Comparison of ENCODE assay signal across 8 cellular contexts in genomic region chr4:184355111-184355604, GRCh38.
DNase-seq lines count a peak whose midpoint lies in the region; ATAC-seq and TF ChIP-seq lines count a peak whose summit lies in the region.

No MANE protein-coding gene starts in this region.

- intact Hi-C loops in left cardiac atrium (cut with DNase I), result no loop called here

- peak; percentile 6 for DNase-seq in stimulated activated CD4-positive, alpha-beta T cell treated with anti-CD3 and anti-CD28 coated beads, Interleukin-4, amount 100 ng/mL, for 24 hours
- DNase-seq in stimulated activated CD4-positive, alpha-beta T cell treated with anti-CD3 and anti-CD28 coated beads, Interleukin-15, amount 100 ng/mL, for 24 hours, result no peak
- DNase-seq in Karpas-422 (no peak), left cardiac atrium (no peak), chondrocyte (ENCODE audit: low spot score) (no peak)
- DNase-seq in activated naive CD8-positive, alpha-beta T cell treated with anti-CD3 and anti-CD28 coated beads, Interleukin-2, amount 10 ng/mL, durations not matched to agents 7 days and 5 days, result peak; percentile 44

- H2AFZ ChIP-seq in Karpas-422 (ENCODE audit: low read length), result no peak overlapping the region

- no peaks in the 10 kb centered on the region for H3K27me3 ChIP-seq in Karpas-422 (ENCODE audit: low read length)
- no peaks in the 10 kb centered on the region for H3K27me3 ChIP-seq in skeletal muscle tissue (ENCODE audit: control insufficient read depth in 3 of 3, insufficient read depth in 3 of 3, low read length in 3 of 3)

- H3K9me3 Mint-ChIP-seq in activated naive CD8-positive, alpha-beta T cell treated with anti-CD3 and anti-CD28 coated beads, Interleukin-2, amount 10 ng/mL, durations not matched to agents 7 days and 5 days, result no peaks in the 10 kb centered on the region
- peaks cover 10% of the 10 kb centered on the region for H3K9me3 Mint-ChIP-seq in chondrocyte (ENCODE audit: low read depth)

- peaks cover 24% of the 10 kb centered on the region for H3K4me1 Mint-ChIP-seq in activated naive CD8-positive, alpha-beta T cell treated with anti-CD3 and anti-CD28 coated beads, Interleukin-2, amount 10 ng/mL, durations not matched to agents 7 days and 5 days
- H3K4me1 Mint-ChIP-seq in chondrocyte (ENCODE audit: low read depth), result peaks cover 21% of the 10 kb centered on the region

- H3K4me3 ChIP-seq in Karpas-422 (ENCODE audit: low read length), result no peak overlapping the region
- no peak overlapping the region for H3K4me3 ChIP-seq in skeletal muscle tissue (ENCODE audit: low read length in 3 of 3)

- H3K4me1 ChIP-seq in Karpas-422 (ENCODE audit: low read length) (peaks cover 16% of the 10 kb centered on the region), skeletal muscle tissue (ENCODE audit: control insufficient read depth in 3 of 3, insufficient read depth in 3 of 3, low read length in 3 of 3) (peaks cover 9 to 20% (median 12%) of the 10 kb centered on the region in 3 donors)

- peak overlapping the region; percentile 21 for H3K4me3 Mint-ChIP-seq in activated naive CD8-positive, alpha-beta T cell treated with anti-CD3 and anti-CD28 coated beads, Interleukin-2, amount 10 ng/mL, durations not matched to agents 7 days and 5 days
- no peak overlapping the region for H3K4me3 Mint-ChIP-seq in chondrocyte (ENCODE audit: unreplicated experiment)

- POLR2A ChIA-PET in activated naive CD8-positive, alpha-beta T cell treated with anti-CD3 and anti-CD28 coated beads, Interleukin-2, amount 10 ng/mL, durations not matched to agents 7 days and 5 days (lab: Charles Lee), result interaction anchor here (0.7 to 1.2 kb wide), 5 partner anchors 10 to 182 kb away, joined by 3 to 6 read pairs (median 3); no protein-coding TSS in a partner anchor

- no peak overlapping the region for H3K4me2 ChIP-seq in Karpas-422 (ENCODE audit: low read depth, low read length, poor library complexity, severe bottlenecking)

- 0 out of 2 replicates have a peak overlapping the region, but pooled peaks have one; percentile 22 for H3K27ac ChIP-seq in Karpas-422 (ENCODE audit: low read length)
- H3K27ac ChIP-seq in skeletal muscle tissue (ENCODE audit: low read depth, low read length), result peak overlapping the region; percentile 61

- peak; percentile 79 for ATAC-seq in activated naive CD8-positive, alpha-beta T cell treated with anti-CD3 and anti-CD28 coated beads, Interleukin-2, amount 10 ng/mL, durations not matched to agents 7 days and 5 days (ENCODE audit: low read depth)
- peak; percentile 81 to 89 for ATAC-seq in left cardiac atrium
- no peak for ATAC-seq in HG02973 (IDR thresholded peaks at IDR 0.05; ENCODE audit: unreplicated experiment)

- no peaks in the 10 kb centered on the region for H3K36me3 Mint-ChIP-seq in activated naive CD8-positive, alpha-beta T cell treated with anti-CD3 and anti-CD28 coated beads, Interleukin-2, amount 10 ng/mL, durations not matched to agents 7 days and 5 days
- peaks cover 2% of the 10 kb centered on the region for H3K36me3 Mint-ChIP-seq in chondrocyte (ENCODE audit: low read depth)

- H3K9me3 ChIP-seq in Karpas-422 (ENCODE audit: low read length), result no peaks in the 10 kb centered on the region
- H3K9me3 ChIP-seq in skeletal muscle tissue (ENCODE audit: control insufficient read depth in 3 of 3, low read length in 3 of 3), result no peaks in the 10 kb centered on the region

- H3K9me2 ChIP-seq in Karpas-422 (replicated peaks; ENCODE audit: insufficient read depth, low read length), result no peaks in the 10 kb centered on the region

- no peaks in the 10 kb centered on the region for H3K27me3 Mint-ChIP-seq in activated naive CD8-positive, alpha-beta T cell treated with anti-CD3 and anti-CD28 coated beads, Interleukin-2, amount 10 ng/mL, durations not matched to agents 7 days and 5 days
- no peaks in the 10 kb centered on the region for H3K27me3 Mint-ChIP-seq in chondrocyte (ENCODE audit: low read depth)

- no peaks in the 10 kb centered on the region for H3K79me2 ChIP-seq in Karpas-422 (ENCODE audit: low read length)

- no peaks in the 10 kb centered on the region for H4K20me1 ChIP-seq in Karpas-422 (ENCODE audit: insufficient read depth, low read depth, low read length)

- no peak for TF ChIP-seq CTCF in chondrocyte (IDR thresholded peaks at IDR 0.05)

- H3K27ac Mint-ChIP-seq in activated naive CD8-positive, alpha-beta T cell treated with anti-CD3 and anti-CD28 coated beads, Interleukin-2, amount 10 ng/mL, durations not matched to agents 7 days and 5 days, result peak overlapping the region; percentile 42
- H3K27ac Mint-ChIP-seq in chondrocyte (ENCODE audit: unreplicated experiment), result no peak overlapping the region

- H3K36me3 ChIP-seq in Karpas-422 (ENCODE audit: insufficient read depth, low read length) (no peaks in the 10 kb centered on the region), skeletal muscle tissue (ENCODE audit: control insufficient read depth in 3 of 3, insufficient read depth in 3 of 3, low read length in 3 of 3) (no peaks in the 10 kb centered on the region)

- H3K9ac ChIP-seq in Karpas-422 (ENCODE audit: low read length) (no peak overlapping the region), skeletal muscle tissue (ENCODE audit: low read depth in 1 of 3, low read length in 3 of 3) (no peak overlapping the region)

Comparison
In these comparisons a context has a peak if more than half of its experiments do, and no peak if none do; other contexts are left out.
1. DNase-seq: peak in stimulated activated CD4-positive, alpha-beta T cell treated with anti-CD3 and anti-CD28 coated beads, Interleukin-4, amount 100 ng/mL, for 24 hours (single experiment) and activated naive CD8-positive, alpha-beta T cell treated with anti-CD3 and anti-CD28 coated beads, Interleukin-2, amount 10 ng/mL, durations not matched to agents 7 days and 5 days (single experiment); none in stimulated activated CD4-positive, alpha-beta T cell treated with anti-CD3 and anti-CD28 coated beads, Interleukin-15, amount 100 ng/mL, for 24 hours (single experiment), Karpas-422 (single experiment), left cardiac atrium (single experiment) and chondrocyte (single experiment).